ENCODE assay signal across 1 cellular context in genomic region chr17:7838291-7839075, GRCh38.
A peak's percentile ranks its signal among the peaks of the same experiment; 100 is the strongest.
TF ChIP-seq lines count a peak whose summit lies in the region.

No MANE protein-coding gene starts in this region.

TF ChIP-seq in HEK293, 187 proteins besides CTCF, POLR2A, EP300 and RAD21 (continued from another document):
- peak; percentile 87 for TF ChIP-seq PATZ1 (tag by site-specific recombination; IDR thresholded peaks at IDR 0.05)
- 0 out of 2 replicates have a peak, but pooled peaks have one; percentile 14 for TF ChIP-seq HOXD13 (CRISPR knock-in tag; IDR thresholded peaks at IDR 0.05; ENCODE audit: borderline replicate concordance)
- no peak for TF ChIP-seq YY2 (tag by site-specific recombination; IDR thresholded peaks at IDR 0.05)
- TF ChIP-seq ZEB2 (tag by site-specific recombination; IDR thresholded peaks at IDR 0.05) = peak; percentile 69; the same call in 1 of the 2 replicates
- TF ChIP-seq OSR2 (tag by site-specific recombination; IDR thresholded peaks at IDR 0.05) = peak; percentile 15; the same call in 1 of the 2 replicates
- peak; percentile 84 for TF ChIP-seq BCL11A (tag by site-specific recombination; IDR thresholded peaks at IDR 0.05; ENCODE audit: low read depth)
- TF ChIP-seq SETDB1 (IDR thresholded peaks at IDR 0.05; ENCODE audit: insufficient read length, low read length) = no peak
- TF ChIP-seq SP7 (tag by site-specific recombination; IDR thresholded peaks at IDR 0.05) = 0 out of 2 replicates have a peak, but pooled peaks have one; percentile 35
- TF ChIP-seq ZNF174 (tag by site-specific recombination; IDR thresholded peaks at IDR 0.05) = no peak
- peak; percentile 64 for TF ChIP-seq ZIC2 (tag by site-specific recombination; IDR thresholded peaks at IDR 0.05)
- 0 out of 2 replicates have a peak, but pooled peaks have one; percentile 10 for TF ChIP-seq PRDM4 (tag by site-specific recombination; IDR thresholded peaks at IDR 0.05)
- peak; percentile 69 for TF ChIP-seq ATF2 (tag by site-specific recombination; IDR thresholded peaks at IDR 0.05; ENCODE audit: low read depth)
- no peak for TF ChIP-seq GFI1B (tag by site-specific recombination; IDR thresholded peaks at IDR 0.05)
- peak; percentile 63 for TF ChIP-seq SP3 (tag by site-specific recombination; IDR thresholded peaks at IDR 0.05)
- TF ChIP-seq ZSCAN4 (tag by site-specific recombination; IDR thresholded peaks at IDR 0.05) = peak; percentile 73
- peak; percentile 33; the same call in 1 of the 2 replicates for TF ChIP-seq ZNF335 (tag by site-specific recombination; conservative IDR thresholded peaks at IDR 0.05)
- TF ChIP-seq WT1 (tag by site-specific recombination; IDR thresholded peaks at IDR 0.05) = no peak
- no peak for TF ChIP-seq ZNF580 (tag by site-specific recombination; IDR thresholded peaks at IDR 0.05)
- no peak for TF ChIP-seq ELK4 (IDR thresholded peaks at IDR 0.05; ENCODE audit: borderline replicate concordance, low read depth, low read length)
- peak; percentile 93 for TF ChIP-seq ZNF341 (tag by site-specific recombination; IDR thresholded peaks at IDR 0.05; ENCODE audit: low read depth)
- peak; percentile 44 for TF ChIP-seq GLIS1 (tag by site-specific recombination; IDR thresholded peaks at IDR 0.05)
- TF ChIP-seq PRDM10 (tag by site-specific recombination; IDR thresholded peaks at IDR 0.05) = peak; percentile 97
- TF ChIP-seq ZNF16 (tag by site-specific recombination; IDR thresholded peaks at IDR 0.05; ENCODE audit: low read depth) = no peak
- 0 out of 2 replicates have a peak, but pooled peaks have one; percentile 21 for TF ChIP-seq ZFP69B (tag by site-specific recombination; IDR thresholded peaks at IDR 0.05)
- TF ChIP-seq ZNF558 (tag by site-specific recombination; IDR thresholded peaks at IDR 0.05) = no peak
- TF ChIP-seq ZNF354C (tag by site-specific recombination; IDR thresholded peaks at IDR 0.05; ENCODE audit: borderline replicate concordance, low read depth) = no peak
- TF ChIP-seq ZNF366 (tag by site-specific recombination; conservative IDR thresholded peaks at IDR 0.05) = peak; percentile 28; the same call in 1 of the 2 replicates
- peak; percentile 29; the same call in 1 of the 2 replicates for TF ChIP-seq IKZF3 (tag by site-specific recombination; IDR thresholded peaks at IDR 0.05)
- TF ChIP-seq ZNF398 (tag by site-specific recombination; IDR thresholded peaks at IDR 0.05) = peak; percentile 90
- no peak for TF ChIP-seq ZNF645 (tag by site-specific recombination; IDR thresholded peaks at IDR 0.05)
- TF ChIP-seq KLF9 (tag by site-specific recombination; IDR thresholded peaks at IDR 0.05; ENCODE audit: low read depth) = peak; percentile 11; the same call in 1 of the 2 replicates
